Comparison of ENCODE assay signal across 33 cellular contexts in the genomic region with DNA sequence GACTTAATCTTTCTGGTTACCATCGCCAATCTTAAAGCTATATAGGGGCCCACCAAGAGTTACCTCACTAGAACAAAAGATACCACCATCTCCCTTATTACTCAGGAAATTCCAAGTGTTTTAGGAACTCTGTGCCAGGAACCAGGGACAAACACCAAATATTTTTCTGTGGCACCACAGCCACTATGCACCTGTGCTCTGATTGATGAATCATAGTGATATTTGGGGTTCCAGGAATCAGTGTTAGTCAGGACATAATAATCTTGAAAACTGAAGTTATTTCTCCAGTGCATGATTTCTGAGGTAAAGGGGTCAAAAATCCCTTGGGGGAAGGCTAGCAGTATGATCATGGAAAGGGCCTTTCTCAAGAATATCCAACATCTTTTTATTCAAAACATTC. TPM values are rescaled to one million over a fixed set of nuclear protein-coding genes. Genes with fewer than 3 reads are reported as not detected.
"Had no signal": no experiment of that assay in that cellular context is flagged by ENCODE, and none has a peak within 500 bp of the region (broad histone marks: within the 10 kb centered on the region; RNA-seq: fewer than 3 reads in every experiment).

No MANE protein-coding gene starts in this region.

- ATAC-seq: activated CD4-positive, alpha-beta T cell treated with anti-CD3 and anti-CD28 coated beads for 36 hours; activated CD8-positive, alpha-beta T cell treated with anti-CD3 and anti-CD28 coated beads, Interleukin-2, amount 10 ng/mL, durations not matched to agents 7 days and 5 days; PC-3 had no signal

- H3K4me3 ChIP-seq: ascending aorta, breast epithelium, Peyer's patch, SJSA1 had no signal

- H3K4me1 ChIP-seq: ascending aorta, breast epithelium had no signal

- H3K36me3 ChIP-seq: ascending aorta, breast epithelium, Peyer's patch, SJSA1 had no signal

- H3K4me2 ChIP-seq: SK-N-SH had no signal

- H3K9me3 Mint-ChIP-seq: activated CD4-positive, alpha-beta T cell treated with anti-CD3 and anti-CD28 coated beads, Interleukin-2, amount 10 ng/mL, durations not matched to agents 7 days and 5 days; activated naive CD4-positive, alpha-beta T cell treated with anti-CD3 and anti-CD28 coated beads, Interleukin-2, amount 50 U/mL, for 24 hours; activated naive CD8-positive, alpha-beta T cell treated with anti-CD3 and anti-CD28 coated beads, Interleukin-2, amount 10 ng/mL, durations not matched to agents 7 days and 5 days; activated T-cell treated with anti-CD3 and anti-CD28 coated beads, Interleukin-2, amount 50 U/mL, for 24 hours; activated T-helper 2 cell treated with anti-CD3 and anti-CD28 coated beads, Interferon-gamma antibody, Interleukin-2, Interleukin-4, amounts not matched to agents 10 μg/mL and 5 μg/mL and 100 μg/mL, durations not matched to agents 14 hours and 24 hours and 36 hours; T-helper 1 cell treated with Interleukin-12 subunit alpha and Interleukin-12 subunit beta and Interleukin-4 antibody, amounts not matched to agents 30 μg/mL and 1 μg/mL, for 36 hours; T-helper 2 cell treated with Interferon-gamma antibody and Interleukin-4, amounts not matched to agents 5 μg/mL and 100 μg/mL, for 36 hours had no signal

- H3K27ac ChIP-seq: ascending aorta, breast epithelium, Peyer's patch, SJSA1 had no signal

- H3K9me3 ChIP-seq: ascending aorta, breast epithelium, Peyer's patch, SJSA1, SK-N-SH had no signal

- H3K4me3 Mint-ChIP-seq: activated CD4-positive, alpha-beta T cell treated with anti-CD3 and anti-CD28 coated beads for 36 hours; activated CD4-positive, alpha-beta T cell treated with anti-CD3 and anti-CD28 coated beads, Interleukin-2, amount 10 ng/mL, durations not matched to agents 7 days and 5 days; activated CD8-positive, alpha-beta T cell treated with anti-CD3 and anti-CD28 coated beads, Interleukin-2, amount 10 ng/mL, durations not matched to agents 7 days and 5 days; activated naive CD4-positive, alpha-beta T cell treated with anti-CD3 and anti-CD28 coated beads, Interleukin-2, amount 50 U/mL, for 24 hours; activated naive CD8-positive, alpha-beta T cell treated with anti-CD3 and anti-CD28 coated beads, Interleukin-2, amount 10 ng/mL, durations not matched to agents 7 days and 5 days; activated T-cell treated with anti-CD3 and anti-CD28 coated beads, Interleukin-2, amount 50 U/mL, for 24 hours; T-helper 1 cell treated with Interleukin-12 subunit alpha and Interleukin-12 subunit beta and Interleukin-4 antibody, amounts not matched to agents 30 μg/mL and 1 μg/mL, for 36 hours; T-helper 2 cell treated with Interferon-gamma antibody and Interleukin-4, amounts not matched to agents 5 μg/mL and 100 μg/mL, for 36 hours had no signal

- H3K36me3 Mint-ChIP-seq: activated naive CD4-positive, alpha-beta T cell treated with anti-CD3 and anti-CD28 coated beads, Interleukin-2, amount 50 U/mL, for 24 hours; activated naive CD8-positive, alpha-beta T cell treated with anti-CD3 and anti-CD28 coated beads, Interleukin-2, amount 10 ng/mL, durations not matched to agents 7 days and 5 days had no signal

- H3K27me3 ChIP-seq: ascending aorta, breast epithelium, Peyer's patch, SJSA1 had no signal

- H3K9ac ChIP-seq: SK-N-SH had no signal

- DNase-seq: activated CD4-positive, alpha-beta T cell treated with anti-CD3 and anti-CD28 coated beads for 36 hours; activated CD4-positive, alpha-beta T cell treated with anti-CD3 and anti-CD28 coated beads, Interleukin-2, amount 10 ng/mL, durations not matched to agents 7 days and 5 days; activated CD4-positive, alpha-beta T cell treated with anti-CD3 and anti-CD28 coated beads, Interleukin-2, amount 50 U/mL, for 48 hours; activated CD8-positive, alpha-beta T cell treated with anti-CD3 and anti-CD28 coated beads, Interleukin-2, amount 10 ng/mL, durations not matched to agents 7 days and 5 days; activated gamma-delta T cell; activated naive CD4-positive, alpha-beta T cell treated with Interleukin-2 at 50 U/mL for 16 hours; activated naive CD8-positive, alpha-beta T cell treated with anti-CD3 and anti-CD28 coated beads, Interleukin-2, amount 10 ng/mL, durations not matched to agents 7 days and 5 days; activated T-cell treated with anti-CD3 and anti-CD28 coated beads, Interleukin-2, amount 50 U/mL, for 24 hours; amygdala; KG1; NCI-H1092 treated with DMSO at 0.1 percent for 48 hours; NCI-H1417; NCI-H146; NCI-H187; NCI-H2029 treated with DMSO at 0.1 percent for 48 hours; NCI-H2107; NCI-H2171; NCI-H510A; NCI-H526; NCI-H748 treated with DMSO at 0.1 percent for 48 hours; NK-92 treated with Interleukin-12 subunit alpha and Interleukin-12 subunit beta, amount 100 ng/mL, for 24 hours; PC-3; Peyer's patch; RPMI8226; SHP77 treated with DMSO at 0.1 percent for 48 hours; SK-N-SH had no signal

- H3K27ac Mint-ChIP-seq: activated CD4-positive, alpha-beta T cell treated with anti-CD3 and anti-CD28 coated beads for 36 hours; activated CD4-positive, alpha-beta T cell treated with anti-CD3 and anti-CD28 coated beads, Interleukin-2, amount 10 ng/mL, durations not matched to agents 7 days and 5 days; activated CD8-positive, alpha-beta T cell treated with anti-CD3 and anti-CD28 coated beads, Interleukin-2, amount 10 ng/mL, durations not matched to agents 7 days and 5 days; activated naive CD8-positive, alpha-beta T cell treated with anti-CD3 and anti-CD28 coated beads, Interleukin-2, amount 10 ng/mL, durations not matched to agents 7 days and 5 days; activated T-cell treated with anti-CD3 and anti-CD28 coated beads, Interleukin-2, amount 50 U/mL, for 24 hours; activated T-helper 2 cell treated with anti-CD3 and anti-CD28 coated beads, Interferon-gamma antibody, Interleukin-2, Interleukin-4, amounts not matched to agents 10 μg/mL and 5 μg/mL and 100 μg/mL, durations not matched to agents 14 hours and 24 hours and 36 hours; T-helper 1 cell treated with Interleukin-12 subunit alpha and Interleukin-12 subunit beta and Interleukin-4 antibody, amounts not matched to agents 30 μg/mL and 1 μg/mL, for 36 hours; T-helper 2 cell treated with Interferon-gamma antibody and Interleukin-4, amounts not matched to agents 5 μg/mL and 100 μg/mL, for 36 hours had no signal

- H3K27me3 Mint-ChIP-seq: activated naive CD4-positive, alpha-beta T cell treated with anti-CD3 and anti-CD28 coated beads, Interleukin-2, amount 50 U/mL, for 24 hours had no signal

RNA-seq across cellular contexts. Expression of a gene that starts 33.7 kb away (rescaled TPM):
- total RNA-seq: activated T-helper 2 cell treated with anti-CD3 and anti-CD28 coated beads, Interferon-gamma antibody, Interleukin-2, Interleukin-4, amounts not matched to agents 10 μg/mL and 5 μg/mL and 100 μg/mL, durations not matched to agents 14 hours and 24 hours and 36 hours had no signal
- polyA plus RNA-seq: SK-N-SH had no signal
